Comparison of ENCODE assay signal across 8 cellular contexts in genomic region chr1:116666747-116667576, GRCh38. TPM values are rescaled to one million over a fixed set of nuclear protein-coding genes. Genes with fewer than 3 reads are reported as not detected.
DNase-seq lines count a peak whose midpoint lies in the region; ATAC-seq and TF ChIP-seq lines count a peak whose summit lies in the region.

No MANE protein-coding gene starts in this region.

- H3K27ac ChIP-seq in HL-60 (replicated peaks) (no peak overlapping the region), left ventricle myocardium inferior (replicated peaks) (peak overlapping the region; percentile 63)

- no peak for TF ChIP-seq CTCF in HL-60 (IDR thresholded peaks at IDR 0.05; ENCODE audit: insufficient read depth, low read length)
- no peak for TF ChIP-seq CTCF in left ventricle myocardium inferior (IDR thresholded peaks at IDR 0.05; ENCODE audit: borderline replicate concordance)

- H3K27me3 ChIP-seq in HL-60 (ENCODE audit: insufficient read depth, poor library complexity, severe bottlenecking), result peaks cover 41% of the 10 kb centered on the region
- H3K27me3 ChIP-seq in left ventricle myocardium inferior (ENCODE audit: low read depth), result peaks cover 27% of the 10 kb centered on the region

- DNase-seq in HL-60 (ENCODE audit: low read depth in 1 of 2, low spot score in 1 of 2) (no peak), left ventricle myocardium inferior (no peak), sciatic nerve (ENCODE audit: low spot score) (no peak), occipital lobe (lab: John Stamatoyannopoulos, UW) (no peak), UCSD-AML1 (lab: John Stamatoyannopoulos, UW; ENCODE audit: unreplicated experiment) (no peak)
- DNase-seq in activated T-cell treated with anti-CD3 and anti-CD28 coated beads, Interleukin-2, amount 50 U/mL, for 48 hours, result peak; percentile 26 to 39

- H3K36me3 ChIP-seq in ES-I3 (ENCODE audit: insufficient read depth, low read length) (no peaks in the 10 kb centered on the region), left ventricle myocardium inferior (no peaks in the 10 kb centered on the region)

- ATAC-seq in sciatic nerve (peak; percentile 8), GM21526 (IDR thresholded peaks at IDR 0.05; ENCODE audit: low FRiP score, unreplicated experiment) (no peak)

- H3K9me3 ChIP-seq in ES-I3 (ENCODE audit: control insufficient read depth, insufficient read depth, low read length) (no peaks in the 10 kb centered on the region), left ventricle myocardium inferior (replicated peaks) (no peaks in the 10 kb centered on the region)

- H3K4me3 ChIP-seq in HL-60 (replicated peaks; ENCODE audit: insufficient read depth, low read length) (peak overlapping the region; percentile 36), left ventricle myocardium inferior (peak overlapping the region; percentile 81)

- no peaks in the 10 kb centered on the region for H3K4me1 ChIP-seq in ES-I3 (ENCODE audit: insufficient read depth, low read length)
- H3K4me1 ChIP-seq in left ventricle myocardium inferior, result peaks cover 33% of the 10 kb centered on the region

- H3K9ac ChIP-seq in ES-I3 (ENCODE audit: low read depth, low read length), result peak overlapping the region; percentile 88

- intact Hi-C loops in left ventricle myocardium inferior (cut with micrococcal nuclease) (loop anchor here (10.0 kb wide), 1 partner anchor 92 kb away; the partner anchor contains the start of gene CD58), sciatic nerve (cut with DNase I) (no loop called here)

RNA-seq across cellular contexts. Expression of gene IGSF3, which starts 0.6 kb away (rescaled TPM):
- total RNA-seq in left ventricle myocardium inferior (19.9 TPM), sciatic nerve (2.5 TPM), occipital lobe (115 TPM)

Comparison
In these comparisons a context has a peak if more than half of its experiments do, and no peak if none do; other contexts are left out.
1. DNase-seq: peak in activated T-cell treated with anti-CD3 and anti-CD28 coated beads, Interleukin-2, amount 50 U/mL, for 48 hours (2 of 2); none in HL-60 (0 of 2), left ventricle myocardium inferior (single experiment), sciatic nerve (single experiment), occipital lobe (single experiment) and UCSD-AML1 (single experiment).